ENCODE assay signal across 27 cellular contexts in genomic region chr3:74515451-74515850, GRCh38.
"Had no signal": no experiment of that assay in that cellular context is flagged by ENCODE, and none has a peak within 500 bp of the region (broad histone marks: within the 10 kb centered on the region; RNA-seq: fewer than 3 reads in every experiment).

No MANE protein-coding gene starts in this region.

- H3K4me3 ChIP-seq: lower lobe of right lung, neural progenitor cell, ovary, right atrium auricular region, right lobe of liver, skin epidermis, stomach, testis, thyroid gland, transverse colon, upper lobe of left lung had no signal

- H3K36me3 Mint-ChIP-seq: natural killer cell; neural progenitor cell; stimulated activated naive B cell treated with anti-CD40 and anti-IgM and Interleukin-4, amounts not matched to agents 10 μg/mL and 1 μg/mL and 100 μg/mL, for 72 hours had no signal

- H3K4me1 Mint-ChIP-seq: natural killer cell; nephron progenitor cell; stimulated activated naive B cell treated with anti-CD40 and anti-IgM and Interleukin-4, amounts not matched to agents 10 μg/mL and 1 μg/mL and 100 μg/mL, for 72 hours had no signal

- DNase-seq: hippocampal formation; kidney glomerular epithelial cell; left cardiac atrium; lower lobe of right lung; mammary epithelial cell; mesenchymal stem cell; natural killer cell; nephron progenitor cell; ovary; right lobe of liver; stimulated activated CD4-positive, alpha-beta T cell treated with anti-CD3 and anti-CD28 coated beads, Interleukin-12 subunit alpha, Interleukin-12 subunit beta, amount 100 ng/mL, for 4 hours; stimulated activated CD4-positive, alpha-beta T cell treated with anti-CD3 and anti-CD28 coated beads, Interleukin-15, amount 100 ng/mL, for 24 hours; stimulated activated CD4-positive, alpha-beta T cell treated with anti-CD3 and anti-CD28 coated beads, Interleukin-2, amount 100 ng/mL, for 24 hours; stimulated activated CD4-positive, alpha-beta T cell treated with anti-CD3 and anti-CD28 coated beads, Interleukin-4, amount 100 ng/mL, for 1 hour; stimulated activated naive B cell treated with anti-CD40 and anti-IgM and Interleukin-4, amounts not matched to agents 10 μg/mL and 1 μg/mL and 100 μg/mL, for 72 hours; stimulated activated naive CD8-positive, alpha-beta T cell treated with anti-CD3 and anti-CD28 coated beads, Interleukin-15, Interleukin-2, amounts not matched to agents 100 U/mL and 50 U/mL, for 24 hours; stomach; testis; thyroid gland; transverse colon; upper lobe of left lung had no signal

- ATAC-seq: left cardiac atrium; left lobe of liver; natural killer cell; right lobe of liver; stimulated activated naive B cell treated with anti-CD40 and anti-IgM and Interleukin-4, amounts not matched to agents 10 μg/mL and 1 μg/mL and 100 μg/mL, for 72 hours; stimulated activated naive CD8-positive, alpha-beta T cell treated with anti-CD3 and anti-CD28 coated beads, Interleukin-15, Interleukin-2, amounts not matched to agents 100 U/mL and 50 U/mL, for 24 hours had no signal

- H2AFZ ChIP-seq: neural progenitor cell had no signal

- H3K9me3 Mint-ChIP-seq: nephron progenitor cell; neural progenitor cell; stimulated activated naive B cell treated with anti-CD40 and anti-IgM and Interleukin-4, amounts not matched to agents 10 μg/mL and 1 μg/mL and 100 μg/mL, for 72 hours had no signal

- H3K27ac Mint-ChIP-seq: natural killer cell; nephron progenitor cell; neural progenitor cell; progenitor cell of endocrine pancreas; stimulated activated naive B cell treated with anti-CD40 and anti-IgM and Interleukin-4, amounts not matched to agents 10 μg/mL and 1 μg/mL and 100 μg/mL, for 72 hours had no signal

- H3K27me3 ChIP-seq: neural progenitor cell, neutrophil, ovary, right atrium auricular region, right lobe of liver, stomach, testis, thyroid gland, transverse colon, upper lobe of left lung had no signal

- H3K4me2 ChIP-seq: neural progenitor cell had no signal

- H3K36me3 ChIP-seq: lower lobe of right lung, neural progenitor cell, neutrophil, ovary, right atrium auricular region, right lobe of liver, stomach, thyroid gland, transverse colon, upper lobe of left lung had no signal

- H3K27ac ChIP-seq: lower lobe of right lung, neural progenitor cell, neutrophil, ovary, right atrium auricular region, right lobe of liver, skin epidermis, stomach, testis, thyroid gland, transverse colon, upper lobe of left lung had no signal

- H3K9ac ChIP-seq: neural progenitor cell had no signal

- H3K4me3 Mint-ChIP-seq: natural killer cell; nephron progenitor cell; neural progenitor cell; stimulated activated naive B cell treated with anti-CD40 and anti-IgM and Interleukin-4, amounts not matched to agents 10 μg/mL and 1 μg/mL and 100 μg/mL, for 72 hours had no signal

- H3K27me3 Mint-ChIP-seq: progenitor cell of endocrine pancreas; stimulated activated naive B cell treated with anti-CD40 and anti-IgM and Interleukin-4, amounts not matched to agents 10 μg/mL and 1 μg/mL and 100 μg/mL, for 72 hours had no signal

- H3K9me3 ChIP-seq: lower lobe of right lung, neutrophil, ovary, right atrium auricular region, right lobe of liver, stomach, testis, thyroid gland, transverse colon, upper lobe of left lung had no signal

- H3K4me1 ChIP-seq: lower lobe of right lung, right atrium auricular region, stomach, testis, transverse colon, upper lobe of left lung had no signal
